8 cellular contexts compared by ENCODE assay signal in genomic region chr5:177425196-177425800, GRCh38. TPM values are rescaled to one million over a fixed set of nuclear protein-coding genes. Genes with fewer than 3 reads are reported as not detected.
A peak's percentile ranks its signal among the peaks of the same experiment; 100 is the strongest.
DNase-seq lines count a peak whose midpoint lies in the region; ATAC-seq and TF ChIP-seq lines count a peak whose summit lies in the region.

No MANE protein-coding gene starts in this region.

- no peak for DNase-seq in heart right ventricle
- DNase-seq in Right ventricle myocardium superior, result no peak
- peak in 1 of 4 donors; percentile 17 for DNase-seq in body of pancreas
- no peak for DNase-seq in memory B cell (ENCODE audit: low spot score in 2 of 2)
- no peak for DNase-seq in upper lobe of right lung
- DNase-seq in GM19238 (ENCODE audit: insufficient read length, low spot score), result no peak
- no peak for DNase-seq in NCI-H82 (lab: John Stamatoyannopoulos, UW)

- TF ChIP-seq POLR2A in body of pancreas (IDR thresholded peaks at IDR 0.05), result no peak

- H3K4me1 Mint-ChIP-seq in memory B cell, result peaks cover 25% of the 10 kb centered on the region

- no peaks in the 10 kb centered on the region for H3K9me3 Mint-ChIP-seq in memory B cell

- no peaks in the 10 kb centered on the region for H3K9me3 ChIP-seq in heart right ventricle
- no peaks in the 10 kb centered on the region for H3K9me3 ChIP-seq in body of pancreas
- H3K9me3 ChIP-seq in upper lobe of right lung, result no peaks in the 10 kb centered on the region

- intact Hi-C loops in heart right ventricle (cut with DNase I) (loop anchor here in 1 of 10 donors (2.0 kb wide), 1 partner anchor 30 kb away; no protein-coding TSS in a partner anchor), Right ventricle myocardium superior (cut with DNase I) (no loop called here), body of pancreas (cut with DNase I) (no loop called here), upper lobe of right lung (cut with DNase I) (no loop called here)

- no peaks in the 10 kb centered on the region for H3K27me3 ChIP-seq in heart right ventricle
- H3K27me3 ChIP-seq in body of pancreas, result no peaks in the 10 kb centered on the region
- no peaks in the 10 kb centered on the region for H3K27me3 ChIP-seq in upper lobe of right lung

- H3K36me3 ChIP-seq in heart right ventricle (peaks cover 0 to 7% (median 0%) of the 10 kb centered on the region in 9 donors), body of pancreas (replicated peaks in 1 of 2; ENCODE audit: insufficient read depth in 1 of 2, low read depth in 2 of 2) (no peaks in the 10 kb centered on the region), upper lobe of right lung (no peaks in the 10 kb centered on the region)

- WGBS in heart right ventricle, 2 donors, result 35 to 44% methylated on average over 13 of the region's 13 CpGs
- WGBS in body of pancreas, 2 donors, result 37 to 46% methylated on average over 13 of the region's 13 CpGs

- H3K4me1 ChIP-seq in heart right ventricle, result peaks cover 16 to 45% (median 27%) of the 10 kb centered on the region in 9 donors
- peaks cover 23% of the 10 kb centered on the region for H3K4me1 ChIP-seq in body of pancreas
- H3K4me1 ChIP-seq in upper lobe of right lung, result peaks cover 32% of the 10 kb centered on the region

- peak overlapping the region; percentile 83 for H3K27ac Mint-ChIP-seq in memory B cell

- no peaks in the 10 kb centered on the region for H3K27me3 Mint-ChIP-seq in memory B cell

- peaks cover 5% of the 10 kb centered on the region for H3K36me3 Mint-ChIP-seq in memory B cell

- peak overlapping the region; percentile 86 for H3K4me3 Mint-ChIP-seq in memory B cell

- H3K27ac ChIP-seq in heart right ventricle (peak overlapping the region; percentile 85 to 96 (median 92)), body of pancreas (peak overlapping the region; percentile 81 to 96 (median 93)), upper lobe of right lung (peak overlapping the region; percentile 95)

- ATAC-seq in heart right ventricle (peak in 1 of 8 donors; percentile 0), Right ventricle myocardium superior (ENCODE audit: poor library complexity) (no peak), body of pancreas (no peak), memory B cell (ENCODE audit: low read depth) (no peak), upper lobe of right lung (no peak), GM21529 (IDR thresholded peaks at IDR 0.05; ENCODE audit: unreplicated experiment) (no peak)

- TF ChIP-seq CTCF in heart right ventricle (IDR thresholded peaks at IDR 0.05) (no peak), body of pancreas (IDR thresholded peaks at IDR 0.05) (no peak), upper lobe of right lung (IDR thresholded peaks at IDR 0.05) (no peak)

- H3K4me3 ChIP-seq in heart right ventricle (peak overlapping the region in 9 of 10 donors; percentile 43 to 69 (median 58)), body of pancreas (no peak overlapping the region), upper lobe of right lung (peak overlapping the region; percentile 62)

RNA-seq across cellular contexts. Expression of gene GRK6, which starts 1.2 kb away (rescaled TPM):
- total RNA-seq in heart right ventricle, result 10 to 100 TPM; 11.8 to 21.2 (median 15.2) TPM
- 10 to 100 TPM in 1 of 2 donors, 1 to 10 TPM in 1; 6.7 to 22.9 TPM for polyA plus RNA-seq in heart right ventricle
- 16.0 TPM for total RNA-seq in Right ventricle myocardium superior
- 10 to 100 TPM; 13.7 to 20.8 TPM for total RNA-seq in body of pancreas
- 43.9 TPM for total RNA-seq in upper lobe of right lung

RNA-seq across cellular contexts. Expression of gene F12, which starts 15.9 kb away (rescaled TPM):
- total RNA-seq in heart right ventricle, result under 1 TPM in 1 of 10 donors, not detected in 9; 0.25 TPM
- polyA plus RNA-seq in heart right ventricle, result under 1 TPM; 0.28 to 0.37 TPM
- total RNA-seq in Right ventricle myocardium superior, result not detected
- 1 to 10 TPM in 1 of 2 donors, under 1 TPM in 1; 0.33 to 4.4 TPM for total RNA-seq in body of pancreas
- total RNA-seq in upper lobe of right lung, result 0.69 TPM

RNA-seq across cellular contexts. Expression of gene PRR7, which starts 21.3 kb away (rescaled TPM):
- 1 to 10 TPM in 9 of 10 donors, under 1 TPM in 1; 0.97 to 2.9 (median 1.9) TPM for total RNA-seq in heart right ventricle
- polyA plus RNA-seq in heart right ventricle, result 1 to 10 TPM; 1.8 to 2.7 TPM
- 0.59 TPM for total RNA-seq in Right ventricle myocardium superior
- 1 to 10 TPM in 1 of 2 donors, under 1 TPM in 1; 0.78 to 1.3 TPM for total RNA-seq in body of pancreas
- 2.1 TPM for total RNA-seq in upper lobe of right lung

RNA-seq across cellular contexts. Expression of gene PFN3, which starts 24.8 kb away (rescaled TPM):
- total RNA-seq in heart right ventricle, result not detected
- polyA plus RNA-seq in heart right ventricle, result not detected
- not detected for total RNA-seq in Right ventricle myocardium superior
- total RNA-seq in body of pancreas, result not detected
- total RNA-seq in upper lobe of right lung, result not detected

RNA-seq across cellular contexts. Expression of gene SLC34A1, which starts 41.1 kb away (rescaled TPM):
- total RNA-seq in heart right ventricle, result under 1 TPM in 1 of 10 donors, not detected in 9; 0.12 TPM
- polyA plus RNA-seq in heart right ventricle, result not detected
- not detected for total RNA-seq in Right ventricle myocardium superior
- not detected for total RNA-seq in body of pancreas
- not detected for total RNA-seq in upper lobe of right lung

Comparison
In these comparisons a context has a peak if more than half of its experiments do, and no peak if none do; other contexts are left out.
1. H3K4me3 ChIP-seq: peak in heart right ventricle (9 of 10) and upper lobe of right lung (single experiment); none in body of pancreas (0 of 2).
2. Peak in every context shown above with its lines, with median percentiles within 50 percentile points of each other: H3K27ac ChIP-seq.